ENCODE assay signal across 9 cellular contexts in genomic region chr2:44952806-44953685, GRCh38. TPM values are rescaled to one million over a fixed set of nuclear protein-coding genes. Genes with fewer than 3 reads are reported as not detected.
DNase-seq lines count a peak whose midpoint lies in the region; ATAC-seq and TF ChIP-seq lines count a peak whose summit lies in the region.
"Had no signal": no experiment of that assay in that cellular context is flagged by ENCODE, and none has a peak within 500 bp of the region (broad histone marks: within the 10 kb centered on the region; RNA-seq: fewer than 3 reads in every experiment).

No MANE protein-coding gene starts in this region.

- intact Hi-C loops in left ventricle myocardium inferior (cut with micrococcal nuclease) (loop anchor here (10.0 kb wide), 2 partner anchors 478 to 558 kb away; no protein-coding TSS in a partner anchor), Right ventricle myocardium inferior (cut with DNase I) (loop anchor here (10.0 kb wide), 3 partner anchors 388 to 908 kb away; no protein-coding TSS in a partner anchor), sciatic nerve (cut with DNase I) (no loop called here)

- H3K9me3 ChIP-seq in left ventricle myocardium inferior (replicated peaks), result no peaks in the 10 kb centered on the region
- H3K9me3 ChIP-seq in mucosa of stomach (ENCODE audit: control insufficient read depth, low read length), result no peaks in the 10 kb centered on the region

- H3K4me1 ChIP-seq in left ventricle myocardium inferior (peaks cover 43% of the 10 kb centered on the region), mucosa of stomach (ENCODE audit: control insufficient read depth, insufficient read depth, low read length) (peaks cover 38% of the 10 kb centered on the region)

- peaks cover 98% of the 10 kb centered on the region for H3K27me3 ChIP-seq in left ventricle myocardium inferior (ENCODE audit: low read depth)
- peaks cover 92% of the 10 kb centered on the region for H3K27me3 ChIP-seq in mucosa of stomach (ENCODE audit: control insufficient read depth, insufficient read depth, low read length)

- H3K4me1 Mint-ChIP-seq in chondrocyte (ENCODE audit: low read depth), result peaks cover 25% of the 10 kb centered on the region

- no peaks in the 10 kb centered on the region for H3K36me3 Mint-ChIP-seq in chondrocyte (ENCODE audit: low read depth)

- H3K27ac ChIP-seq in left ventricle myocardium inferior (replicated peaks), result no peak overlapping the region

- H3K9me3 Mint-ChIP-seq in chondrocyte (ENCODE audit: low read depth), result no peaks in the 10 kb centered on the region

- TF ChIP-seq CTCF in left ventricle myocardium inferior (IDR thresholded peaks at IDR 0.05; ENCODE audit: borderline replicate concordance) (no peak), chondrocyte (IDR thresholded peaks at IDR 0.05) (no peak)

- H3K4me3 ChIP-seq in left ventricle myocardium inferior (peak overlapping the region; percentile 55), mucosa of stomach (ENCODE audit: low read length) (peak overlapping the region; percentile 21)

- H3K9ac ChIP-seq in mucosa of stomach (ENCODE audit: low read length), result peak overlapping the region; percentile 12

- H3K27me3 Mint-ChIP-seq in chondrocyte (ENCODE audit: low read depth), result peaks cover 50% of the 10 kb centered on the region

- peak overlapping the region; percentile 71 for H3K4me3 Mint-ChIP-seq in chondrocyte (ENCODE audit: unreplicated experiment)
- H3K4me3 Mint-ChIP-seq: activated CD8-positive, alpha-beta memory T cell treated with anti-CD3 and anti-CD28 coated beads, Interleukin-2, amount 10 ng/mL, durations not matched to agents 7 days and 5 days had no signal

- no peak for DNase-seq in left ventricle myocardium inferior
- DNase-seq in Right ventricle myocardium inferior (ENCODE audit: missing footprints), result no peak
- DNase-seq in chondrocyte (ENCODE audit: low spot score), result no peak
- no peak for DNase-seq in OCI-M1 (lab: John Stamatoyannopoulos, UW)
- no peak for DNase-seq in sciatic nerve (ENCODE audit: low spot score)
- no peak for DNase-seq in 8988T
- DNase-seq: activated CD8-positive, alpha-beta memory T cell treated with anti-CD3 and anti-CD28 coated beads, Interleukin-2, amount 10 ng/mL, durations not matched to agents 7 days and 5 days had no signal

- ATAC-seq in Right ventricle myocardium inferior (no peak), sciatic nerve (no peak), HG03342 (IDR thresholded peaks at IDR 0.05; ENCODE audit: unreplicated experiment) (no peak)

- no peak overlapping the region for H3K27ac Mint-ChIP-seq in chondrocyte (ENCODE audit: unreplicated experiment)
- H3K27ac Mint-ChIP-seq: activated CD8-positive, alpha-beta memory T cell treated with anti-CD3 and anti-CD28 coated beads, Interleukin-2, amount 10 ng/mL, durations not matched to agents 7 days and 5 days had no signal

- H3K36me3 ChIP-seq in left ventricle myocardium inferior, result no peaks in the 10 kb centered on the region
- H3K36me3 ChIP-seq in mucosa of stomach (ENCODE audit: control insufficient read depth, insufficient read depth, low read length), result no peaks in the 10 kb centered on the region

RNA-seq across cellular contexts. Expression of gene SIX3, which starts 11.5 kb away (rescaled TPM):
- total RNA-seq in left ventricle myocardium inferior (not detected), Right ventricle myocardium inferior (not detected), chondrocyte (not detected in 3 replicates), sciatic nerve (not detected)

RNA-seq across cellular contexts. Expression of gene SIX2, which starts 56.2 kb away (rescaled TPM):
- total RNA-seq in left ventricle myocardium inferior (0.91 TPM), Right ventricle myocardium inferior (0.65 TPM), chondrocyte (35.0 to 93.2 TPM (median 35.1 TPM) in 3 replicates), sciatic nerve (3.6 TPM)
- total RNA-seq: activated CD8-positive, alpha-beta memory T cell treated with anti-CD3 and anti-CD28 coated beads, Interleukin-2, amount 10 ng/mL, durations not matched to agents 7 days and 5 days had no signal
